ENCODE assay signal across 16 cellular contexts in genomic region chr1:55196433-55197035, GRCh38. TPM values are rescaled to one million over a fixed set of nuclear protein-coding genes. Genes with fewer than 3 reads are reported as not detected.
DNase-seq lines count a peak whose midpoint lies in the region; ATAC-seq and TF ChIP-seq lines count a peak whose summit lies in the region.
"Had no signal": no experiment of that assay in that cellular context is flagged by ENCODE, and none has a peak within 500 bp of the region (broad histone marks: within the 10 kb centered on the region; RNA-seq: fewer than 3 reads in every experiment).

No MANE protein-coding gene starts in this region.

- intact Hi-C loops in left lung (cut with DNase I) (no loop called here), stomach (cut with DNase I; ENCODE audit: low total_unique reads) (no loop called here)

- in situ Hi-C loops in G401 (cut with HindIII; ENCODE audit: low sequenced_read_pairs) = no loop called here

- H3K9me3 ChIP-seq in left lung (no peaks in the 10 kb centered on the region), stomach (no peaks in the 10 kb centered on the region)
- H3K9me3 ChIP-seq: tibial artery had no signal

- TF ChIP-seq CTCF in left lung (IDR thresholded peaks at IDR 0.05) = no peak
- TF ChIP-seq CTCF in stomach (IDR thresholded peaks at IDR 0.05) = no peak

- H3K27me3 Mint-ChIP-seq in activated naive CD8-positive, alpha-beta T cell = no peaks in the 10 kb centered on the region

- H3K27ac ChIP-seq in left lung = peak overlapping the region in 1 of 2 donors; percentile 20
- no peak overlapping the region for H3K27ac ChIP-seq in stomach
- H3K27ac ChIP-seq: 22Rv1, dorsolateral prefrontal cortex, PC-9, skin epidermis, tibial artery had no signal

- H3K4me3 ChIP-seq in left lung (no peak overlapping the region), stomach (no peak overlapping the region)
- H3K4me3 ChIP-seq: dorsolateral prefrontal cortex, PC-9, skin epidermis, tibial artery had no signal

- no peak for TF ChIP-seq POLR2A in stomach (IDR thresholded peaks at IDR 0.05)

- peaks cover 21% of the 10 kb centered on the region for H3K36me3 Mint-ChIP-seq in activated naive CD8-positive, alpha-beta T cell

- 73 to 79% (median 79%) methylated on average over 5 of the region's 5 CpGs for WGBS in stomach, 5 donors

- H3K4me3 Mint-ChIP-seq in activated naive CD8-positive, alpha-beta T cell = peak overlapping the region; percentile 24
- H3K4me3 Mint-ChIP-seq: nephron progenitor cell; T-helper 2 cell treated with Interferon-gamma antibody and Interleukin-4, amounts not matched to agents 5 μg/mL and 100 μg/mL, for 36 hours had no signal

- DNase-seq in DMS79 treated with DMSO at 0.1 percent for 48 hours (lab: John Stamatoyannopoulos, UW) (peak; percentile 30), DMS79 (lab: John Stamatoyannopoulos, UW) (no peak), G401 (ENCODE audit: low spot score) (peak; percentile 66), left lung (no peak), cortex of kidney (lab: John Stamatoyannopoulos, UW) (no peak), stomach (no peak)
- no peak for DNase-seq in stimulated activated CD4-positive, alpha-beta T cell treated with anti-CD3 and anti-CD28 coated beads, Interleukin-15, amount 100 ng/mL, for 24 hours
- DNase-seq: NCI-H345, nephron progenitor cell, PC-9, tibial artery had no signal

- no peak for TF ChIP-seq EP300 in stomach (IDR thresholded peaks at IDR 0.05)

- H3K36me3 ChIP-seq in left lung (no peaks in the 10 kb centered on the region), stomach (peaks cover 0 to 5% (median 0%) of the 10 kb centered on the region in 4 donors)

- no peaks in the 10 kb centered on the region for H3K9me3 Mint-ChIP-seq in activated naive CD8-positive, alpha-beta T cell (ENCODE audit: low read depth)
- H3K9me3 Mint-ChIP-seq: T-helper 2 cell treated with Interferon-gamma antibody and Interleukin-4, amounts not matched to agents 5 μg/mL and 100 μg/mL, for 36 hours had no signal

- ATAC-seq in left lung = peak; percentile 40

- H3K4me1 Mint-ChIP-seq in activated naive CD8-positive, alpha-beta T cell (ENCODE audit: low read depth) = peaks cover 83% of the 10 kb centered on the region

- H3K4me1 ChIP-seq in left lung = peaks cover 7 to 32% of the 10 kb centered on the region in 2 donors
- H3K4me1 ChIP-seq in stomach = peaks cover 16 to 70% (median 38%) of the 10 kb centered on the region in 4 donors

- H3K27me3 ChIP-seq in left lung (no peaks in the 10 kb centered on the region), stomach (no peaks in the 10 kb centered on the region)
- H3K27me3 ChIP-seq: dorsolateral prefrontal cortex, tibial artery had no signal

- H3K27ac Mint-ChIP-seq in activated naive CD8-positive, alpha-beta T cell = peak overlapping the region; percentile 64
- H3K27ac Mint-ChIP-seq: T-helper 2 cell treated with Interferon-gamma antibody and Interleukin-4, amounts not matched to agents 5 μg/mL and 100 μg/mL, for 36 hours had no signal

RNA-seq across cellular contexts. Expression of gene USP24, which starts 18.6 kb away (rescaled TPM):
- 14.3 and 20.8 TPM in 2 replicates for total RNA-seq in G401 (2014; rRNA removed; shearing (Covaris generic))
- 10 to 100 TPM; 26.1 to 42.3 TPM for total RNA-seq in left lung
- 100 to 1,000 TPM in 1 of 5 donors, 10 to 100 TPM in 4; 15.9 to 114 (median 40.6) TPM for total RNA-seq in stomach
- polyA plus RNA-seq in stomach = 1 to 10 TPM; 5.5 to 7.1 (median 6.0) TPM

Comparison
In these comparisons a context has a peak if more than half of its experiments do, and no peak if none do; other contexts are left out.
1. DNase-seq: peak in DMS79 treated with DMSO at 0.1 percent for 48 hours (single experiment) and G401 (single experiment); none in DMS79 (single experiment), left lung (0 of 2), cortex of kidney (single experiment), stimulated activated CD4-positive, alpha-beta T cell treated with anti-CD3 and anti-CD28 coated beads, Interleukin-15, amount 100 ng/mL, for 24 hours (single experiment) and stomach (single experiment).